13 cellular contexts compared by ENCODE assay signal in genomic region chr3:52203701-52204100, GRCh38. TPM values are rescaled to one million over a fixed set of nuclear protein-coding genes. Genes with fewer than 3 reads are reported as not detected.
DNase-seq lines count a peak whose midpoint lies in the region; ATAC-seq and TF ChIP-seq lines count a peak whose summit lies in the region.
"Had no signal": no experiment of that assay in that cellular context is flagged by ENCODE, and none has a peak within 500 bp of the region (broad histone marks: within the 10 kb centered on the region; RNA-seq: fewer than 3 reads in every experiment).

No MANE protein-coding gene starts in this region.

- peak; percentile 3 for DNase-seq in Right ventricle myocardium superior
- no peak for DNase-seq in cardiac septum (ENCODE audit: low spot score)
- no peak for DNase-seq in epithelial cell of prostate (ENCODE audit: low read depth, low spot score)
- DNase-seq in SK-N-DZ (ENCODE audit: low spot score), result no peak
- no peak for DNase-seq in activated naive CD4-positive, alpha-beta T cell (lab: John Stamatoyannopoulos, UW)
- DNase-seq: HFFc6, IMR-90, SIG-M5 had no signal

- intact Hi-C loops in Right ventricle myocardium superior (cut with DNase I), result no loop called here
- intact Hi-C loops in cardiac septum (cut with DNase I), result no loop called here

- TF ChIP-seq CTCF in VCaP (conservative IDR thresholded peaks at IDR 0.05), result no peak

- ATAC-seq in Right ventricle myocardium superior (ENCODE audit: poor library complexity) (no peak), HG03442 (IDR thresholded peaks at IDR 0.05; ENCODE audit: unreplicated experiment) (no peak)
- ATAC-seq: A549 had no signal

- peak overlapping the region; percentile 60 for H3K27ac ChIP-seq in VCaP
- peak overlapping the region; percentile 72 for H3K27ac ChIP-seq in epithelial cell of prostate
- H3K27ac ChIP-seq: A549, C4-2B had no signal

RNA-seq across cellular contexts. Expression of gene ALAS1, which starts 5.7 kb away (rescaled TPM):
- total RNA-seq in Right ventricle myocardium superior (160 TPM), cardiac septum (154 TPM)
- 34.0 and 38.5 TPM in 2 replicates for polyA plus RNA-seq in SK-N-DZ (2014; cell fraction: cytosol; rRNA removed)
- polyA plus RNA-seq in SK-N-DZ (2014; cell fraction: nucleus; rRNA removed), result 22.1 and 24.5 TPM in 2 replicates

RNA-seq across cellular contexts. Expression of gene TLR9, which starts 21.7 kb away (rescaled TPM):
- 0.32 TPM for total RNA-seq in Right ventricle myocardium superior
- total RNA-seq in cardiac septum, result 0.16 TPM
- polyA plus RNA-seq in SK-N-DZ (2014; cell fraction: cytosol; rRNA removed), result not detected in 2 replicates
- polyA plus RNA-seq in SK-N-DZ (2014; cell fraction: nucleus; rRNA removed), result not detected in 2 replicates
- total RNA-seq: HFFc6, HT-29, IMR-90 had no signal
- polyA plus RNA-seq: IMR-90 had no signal

RNA-seq across cellular contexts. Expression of gene TWF2, which starts 35.3 kb away (rescaled TPM):
- total RNA-seq in Right ventricle myocardium superior (131 TPM), cardiac septum (69.5 TPM)
- 60.0 and 63.4 TPM in 2 replicates for polyA plus RNA-seq in SK-N-DZ (2014; cell fraction: cytosol; rRNA removed)
- polyA plus RNA-seq in SK-N-DZ (2014; cell fraction: nucleus; rRNA removed), result 36.8 and 37.7 TPM in 2 replicates

RNA-seq across cellular contexts. Expression of gene PPM1M, which starts 41.9 kb away (rescaled TPM):
- 8.4 TPM for total RNA-seq in Right ventricle myocardium superior
- 8.9 TPM for total RNA-seq in cardiac septum
- polyA plus RNA-seq in SK-N-DZ (2014; cell fraction: cytosol; rRNA removed), result 6.0 and 7.8 TPM in 2 replicates
- 32.4 and 32.8 TPM in 2 replicates for polyA plus RNA-seq in SK-N-DZ (2014; cell fraction: nucleus; rRNA removed)

RNA-seq across cellular contexts. Expression of gene POC1A, which starts 49.5 kb away (rescaled TPM):
- total RNA-seq in Right ventricle myocardium superior (1.5 TPM), cardiac septum (1.5 TPM)
- polyA plus RNA-seq in SK-N-DZ (2014; cell fraction: cytosol; rRNA removed), result 5.6 and 10.6 TPM in 2 replicates
- 8.5 and 10.8 TPM in 2 replicates for polyA plus RNA-seq in SK-N-DZ (2014; cell fraction: nucleus; rRNA removed)
